20 cellular contexts compared by ENCODE assay signal in genomic region chr13:66513728-66514127, GRCh38.
A peak's percentile ranks its signal among the peaks of the same experiment; 100 is the strongest.
DNase-seq lines count a peak whose midpoint lies in the region; ATAC-seq, FAIRE-seq and TF ChIP-seq lines count a peak whose summit lies in the region.
"Had no signal": no experiment of that assay in that cellular context is flagged by ENCODE, and none has a peak within 500 bp of the region (broad histone marks: within the 10 kb centered on the region; RNA-seq: fewer than 3 reads in every experiment).

No MANE protein-coding gene starts in this region.

- TF ChIP-seq CTCF in nephron (IDR thresholded peaks at IDR 0.05; ENCODE audit: unreplicated experiment in 3 of 3), result no peak
- TF ChIP-seq CTCF in spleen (IDR thresholded peaks at IDR 0.05 in 8 of 11, conservative IDR thresholded peaks at IDR 0.05 in 3 of 11), result no peak

- H3K27me3 ChIP-seq in spleen (replicated peaks in 1 of 7), result no peaks in the 10 kb centered on the region
- H3K27me3 ChIP-seq: body of pancreas, esophagus squamous epithelium, ovary had no signal

- intact Hi-C loops in spleen (cut with DNase I; ENCODE audit: low total_unique reads), result no loop called here

- H3K4me3 Mint-ChIP-seq in nephron, result no peak overlapping the region
- H3K4me3 Mint-ChIP-seq: CD8-positive, alpha-beta memory T cell; stimulated activated effector memory CD8-positive, alpha-beta T cell treated with anti-CD3 and anti-CD28 coated beads, Interleukin-12 subunit alpha, Interleukin-12 subunit beta, amount 100 ng/mL, for 72 hours; T-helper 17 cell had no signal

- H3K4me1 Mint-ChIP-seq in nephron, result peaks cover 11% of the 10 kb centered on the region
- H3K4me1 Mint-ChIP-seq: CD8-positive, alpha-beta memory T cell; stimulated activated effector memory CD8-positive, alpha-beta T cell treated with anti-CD3 and anti-CD28 coated beads, Interleukin-12 subunit alpha, Interleukin-12 subunit beta, amount 100 ng/mL, for 72 hours; T-helper 17 cell had no signal

- H3K9me3 ChIP-seq in spleen, result no peaks in the 10 kb centered on the region
- H3K9me3 ChIP-seq: esophagus squamous epithelium, ovary had no signal

- no peak overlapping the region for H3K4me3 ChIP-seq in spleen
- H3K4me3 ChIP-seq: body of pancreas, esophagus squamous epithelium, ovary, skin epidermis had no signal

- H3K36me3 Mint-ChIP-seq in nephron (ENCODE audit: low read depth), result no peaks in the 10 kb centered on the region
- H3K36me3 Mint-ChIP-seq: CD8-positive, alpha-beta memory T cell; stimulated activated effector memory CD8-positive, alpha-beta T cell treated with anti-CD3 and anti-CD28 coated beads, Interleukin-12 subunit alpha, Interleukin-12 subunit beta, amount 100 ng/mL, for 72 hours had no signal

- peak; percentile 46 for FAIRE-seq in endometrium (lab: Jason Lieb, UNC)

- DNase-seq in EH (ENCODE audit: low read depth) (peak; percentile 64), SK-N-DZ (ENCODE audit: low spot score) (peak; percentile 9), spleen (no peak), NCI-H510A (lab: John Stamatoyannopoulos, UW) (no peak)
- DNase-seq in activated naive CD4-positive, alpha-beta T cell treated with anti-CD3 and anti-CD28 coated beads, Interleukin-2, amount 50 U/mL, for 16 hours, result no peak
- DNase-seq: activated CD4-positive, alpha-beta T cell treated with anti-CD3 and anti-CD28 coated beads for 1 hour; activated effector memory CD4-positive, alpha-beta T cell treated with Interleukin-2 at 50 U/mL for 16 hours; body of pancreas; CD8-positive, alpha-beta memory T cell; esophagus squamous epithelium; GOT3; Karpas-422; NCI-H1417 treated with DMSO at 0.1 percent for 48 hours; ovary; T-helper 17 cell had no signal

- no peak for TF ChIP-seq POLR2A in spleen (IDR thresholded peaks at IDR 0.05)

- H3K36me3 ChIP-seq in spleen, result no peaks in the 10 kb centered on the region
- H3K36me3 ChIP-seq: esophagus squamous epithelium, ovary had no signal

- no peaks in the 10 kb centered on the region for H3K27me3 Mint-ChIP-seq in nephron (ENCODE audit: low read depth)
- H3K27me3 Mint-ChIP-seq: CD8-positive, alpha-beta memory T cell; T-helper 17 cell had no signal

- no peaks in the 10 kb centered on the region for H3K9me3 Mint-ChIP-seq in nephron

- peaks cover 0 to 3% (median 0%) of the 10 kb centered on the region in 6 donors for H3K4me1 ChIP-seq in spleen
- H3K4me1 ChIP-seq: body of pancreas, esophagus squamous epithelium had no signal

- H3K27ac Mint-ChIP-seq in nephron, result peak overlapping the region; percentile 2 to 77 (median 42)
- H3K27ac Mint-ChIP-seq: CD8-positive, alpha-beta memory T cell; stimulated activated effector memory CD8-positive, alpha-beta T cell treated with anti-CD3 and anti-CD28 coated beads, Interleukin-12 subunit alpha, Interleukin-12 subunit beta, amount 100 ng/mL, for 72 hours; T-helper 17 cell had no signal

- peak overlapping the region in 1 of 8 donors; percentile 5 for H3K27ac ChIP-seq in spleen
- H3K27ac ChIP-seq: body of pancreas, esophagus squamous epithelium, ovary, skin epidermis had no signal

- WGBS in spleen, 5 donors, result 5 to 15% (median 9%) methylated on average over 2 of the region's 2 CpGs

- ATAC-seq in activated CD4-positive, CD25-positive, alpha-beta regulatory T cell treated with anti-CD3 and anti-CD28 coated beads, Interleukin-2, amount 50 U/mL, for 24 hours, result no peak
- ATAC-seq: body of pancreas; stimulated activated effector memory CD8-positive, alpha-beta T cell treated with anti-CD3 and anti-CD28 coated beads, Interleukin-12 subunit alpha, Interleukin-12 subunit beta, amount 100 ng/mL, for 72 hours; T-helper 17 cell had no signal

Comparison
In these comparisons a context has a peak if more than half of its experiments do, and no peak if none do; other contexts are left out.
1. DNase-seq: peak in EH (single experiment) and SK-N-DZ (single experiment); none in spleen (single experiment), NCI-H510A (single experiment) and activated naive CD4-positive, alpha-beta T cell treated with anti-CD3 and anti-CD28 coated beads, Interleukin-2, amount 50 U/mL, for 16 hours (single experiment).